Comparison of ENCODE assay signal across 34 cellular contexts in genomic region chr7:98406827-98407226, GRCh38.
"Had no signal": no experiment of that assay in that cellular context is flagged by ENCODE, and none has a peak within 500 bp of the region (broad histone marks: within the 10 kb centered on the region; RNA-seq: fewer than 3 reads in every experiment).

No MANE protein-coding gene starts in this region.

- H3K27me3 ChIP-seq: MG63 had no signal

- H3K4me3 ChIP-seq: MG63 had no signal

- DNase-seq: Karpas-422, Kasumi-1, MG63, MM.1S, NCI-H1048, NCI-H1092, NCI-H1092 treated with DMSO at 0.1 percent for 48 hours, NCI-H1105, NCI-H1105 treated with DMSO at 0.1 percent for 48 hours, NCI-H1417, NCI-H1417 treated with DMSO at 0.1 percent for 48 hours, NCI-H1436, NCI-H1436 treated with DMSO at 0.1 percent for 48 hours, NCI-H146, NCI-H1694, NCI-H1694 treated with DMSO at 0.1 percent for 48 hours, NCI-H187, NCI-H187 treated with DMSO at 0.1 percent for 48 hours, NCI-H1930, NCI-H2029, NCI-H2029 treated with DMSO at 0.1 percent for 48 hours, NCI-H2081, NCI-H2081 treated with DMSO at 0.1 percent for 48 hours, NCI-H2107, NCI-H2171, NCI-H2171 treated with DMSO at 0.1 percent for 48 hours, NCI-H2227 treated with DMSO at 0.1 percent for 48 hours, NCI-H226, NCI-H345, NCI-H446, NCI-H446 treated with DMSO at 0.1 percent for 48 hours, NCI-H510A, NCI-H510A treated with DMSO at 0.1 percent for 48 hours, NCI-H524 had no signal

- H3K36me3 ChIP-seq: MG63 had no signal

- H3K9me3 ChIP-seq: MG63 had no signal
